Comparison of ENCODE assay signal across 14 cellular contexts in the genomic region with DNA sequence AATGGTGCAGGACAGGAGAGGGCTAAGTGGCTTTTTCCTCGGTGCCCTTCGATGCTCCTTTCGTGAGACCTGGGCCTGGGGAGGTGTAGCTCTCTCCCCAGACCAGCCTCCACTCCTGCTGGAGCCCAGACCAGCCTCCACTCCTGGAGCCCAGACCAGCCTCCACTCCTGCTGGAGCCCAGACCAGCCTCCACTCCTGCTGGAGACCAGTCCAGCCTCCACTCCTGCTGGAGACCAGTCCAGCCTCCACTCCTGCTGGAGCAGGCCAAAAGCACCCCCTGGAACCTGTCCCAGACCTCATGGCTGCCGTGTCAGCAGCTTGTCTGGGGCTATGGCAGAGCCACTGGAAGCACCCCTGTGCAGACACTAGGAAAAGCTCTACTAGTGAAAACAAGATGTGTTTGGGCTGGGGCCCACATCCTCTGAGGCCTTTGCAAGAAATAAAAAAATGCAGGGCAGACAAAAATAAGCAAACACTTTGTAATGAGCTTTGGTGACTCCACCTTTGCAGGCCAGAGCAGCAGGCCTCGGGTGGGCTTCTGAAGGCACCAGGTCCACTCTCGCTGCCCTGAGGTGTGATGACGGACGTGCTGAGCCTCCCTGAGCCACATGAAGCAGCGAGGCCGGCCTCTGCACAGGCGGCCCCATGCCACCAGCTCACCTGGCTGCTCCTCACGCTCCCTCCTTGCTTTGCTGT.
"Had no signal": no experiment of that assay in that cellular context is flagged by ENCODE, and none has a peak within 500 bp of the region (broad histone marks: within the 10 kb centered on the region; RNA-seq: fewer than 3 reads in every experiment).

No MANE protein-coding gene starts in this region.

- H3K9me3 ChIP-seq: gastroesophageal sphincter, left lung, thoracic aorta had no signal

- H3K9me3 Mint-ChIP-seq: nephron progenitor cell; stimulated activated naive CD8-positive, alpha-beta T cell treated with anti-CD3 and anti-CD28 coated beads, Interleukin-15, amount 100 ng/mL, for 72 hours had no signal

- H3K27ac ChIP-seq: coronary artery, left lung, thoracic aorta had no signal

- H3K4me3 Mint-ChIP-seq: activated CD8-positive, alpha-beta memory T cell treated with anti-CD3 and anti-CD28 coated beads, Interleukin-2, amount 10 ng/mL, durations not matched to agents 7 days and 5 days; nephron progenitor cell; stimulated activated naive CD8-positive, alpha-beta T cell treated with anti-CD3 and anti-CD28 coated beads, Interleukin-15, amount 100 ng/mL, for 72 hours had no signal

- H3K27me3 Mint-ChIP-seq: activated CD8-positive, alpha-beta memory T cell treated with anti-CD3 and anti-CD28 coated beads, Interleukin-2, amount 10 ng/mL, durations not matched to agents 7 days and 5 days had no signal

- H3K27ac Mint-ChIP-seq: activated CD8-positive, alpha-beta memory T cell treated with anti-CD3 and anti-CD28 coated beads, Interleukin-2, amount 10 ng/mL, durations not matched to agents 7 days and 5 days had no signal

- ATAC-seq: activated CD8-positive, alpha-beta memory T cell treated with anti-CD3 and anti-CD28 coated beads, Interleukin-2, amount 10 ng/mL, durations not matched to agents 7 days and 5 days; left lung; stimulated activated naive CD8-positive, alpha-beta T cell treated with anti-CD3 and anti-CD28 coated beads, Interleukin-15, amount 100 ng/mL, for 72 hours had no signal

- DNase-seq: activated CD4-positive, CD25-positive, alpha-beta regulatory T cell; activated CD8-positive, alpha-beta memory T cell treated with anti-CD3 and anti-CD28 coated beads, Interleukin-2, amount 10 ng/mL, durations not matched to agents 7 days and 5 days; activated gamma-delta T cell treated with Interleukin-2 at 50 U/mL for 16 hours; activated T-cell treated with anti-CD3 and anti-CD28 coated beads, Interleukin-2, amount 50 U/mL, for 48 hours; effector CD4-positive, alpha-beta T cell; left lung; mesendoderm; nephron progenitor cell; stimulated activated CD4-positive, alpha-beta T cell treated with anti-CD3 and anti-CD28 coated beads, Interleukin-15, amount 100 ng/mL, for 24 hours; stimulated activated CD4-positive, alpha-beta T cell treated with anti-CD3 and anti-CD28 coated beads, Interleukin-4, amount 100 ng/mL, for 24 hours; stimulated activated naive CD8-positive, alpha-beta T cell treated with anti-CD3 and anti-CD28 coated beads, Interleukin-15, amount 100 ng/mL, for 72 hours had no signal

- H3K4me3 ChIP-seq: coronary artery, gastroesophageal sphincter, left lung, thoracic aorta had no signal

- H3K27me3 ChIP-seq: gastroesophageal sphincter, left lung had no signal
